In genomic region chr5:172841258-172841657, GRCh38 we compare ENCODE assay signal across 15 cellular contexts. TPM values are rescaled to one million over a fixed set of nuclear protein-coding genes. Genes with fewer than 3 reads are reported as not detected.
DNase-seq lines count a peak whose midpoint lies in the region; ATAC-seq and TF ChIP-seq lines count a peak whose summit lies in the region.
"Had no signal": no experiment of that assay in that cellular context is flagged by ENCODE, and none has a peak within 500 bp of the region (broad histone marks: within the 10 kb centered on the region; RNA-seq: fewer than 3 reads in every experiment).

No MANE protein-coding gene starts in this region.

- TF ChIP-seq POLR2A in upper lobe of left lung (IDR thresholded peaks at IDR 0.05), result no peak

- in situ Hi-C loops in KBM-7 (cut with MboI; ENCODE audit: low pct_unique_long_range_greater_than_20kb, low sequenced_read_pairs), result no loop called here

- POLR2A ChIA-PET in RWPE1 (lab: Yijun Ruan, JAX; ENCODE audit: low non-redundant PET), result no interaction called here

- peaks cover 40 to 53% (median 45%) of the 10 kb centered on the region in 4 donors for H3K4me1 ChIP-seq in upper lobe of left lung

- DNase-seq in NCI-H82 (lab: John Stamatoyannopoulos, UW) (peak; percentile 17), NCI-H82 treated with DMSO at 0.1 percent for 48 hours (lab: John Stamatoyannopoulos, UW; ENCODE audit: unreplicated experiment) (no peak), RWPE1 (ENCODE audit: low spot score) (no peak), memory B cell (ENCODE audit: low spot score in 2 of 2) (no peak), upper lobe of left lung (no peak), KBM-7 (no peak)
- no peak for DNase-seq in activated CD4-positive, alpha-beta T cell treated with anti-CD3 and anti-CD28 coated beads for 48 hours
- DNase-seq in stimulated activated naive B cell treated with anti-CD40 and anti-IgM and Interleukin-4, amounts not matched to agents 10 μg/mL and 1 μg/mL and 100 μg/mL, for 72 hours, result no peak
- DNase-seq: DND-41, hypothalamus, lower lobe of right lung, NCI-H1694 treated with DMSO at 0.1 percent for 48 hours, occipital lobe, tibial artery had no signal

- H3K27ac ChIP-seq in RWPE1 (peak overlapping the region; percentile 53), upper lobe of left lung (peak overlapping the region in 3 of 4 donors; percentile 25 to 40 (median 32))

- H3K4me3 Mint-ChIP-seq in memory B cell, result no peak overlapping the region
- H3K4me3 Mint-ChIP-seq in stimulated activated naive B cell treated with anti-CD40 and anti-IgM and Interleukin-4, amounts not matched to agents 10 μg/mL and 1 μg/mL and 100 μg/mL, for 72 hours, result no peak overlapping the region

- 63 to 72% methylated on average over 6 of the region's 6 CpGs for WGBS in upper lobe of left lung, 2 donors

- no peaks in the 10 kb centered on the region for H3K9me3 ChIP-seq in upper lobe of left lung
- H3K9me3 ChIP-seq: lower lobe of right lung, tibial artery had no signal

- TF ChIP-seq EP300 in upper lobe of left lung (IDR thresholded peaks at IDR 0.05), result no peak

- H3K27me3 ChIP-seq in upper lobe of left lung, result no peaks in the 10 kb centered on the region
- H3K27me3 ChIP-seq: tibial artery had no signal

- H3K27ac Mint-ChIP-seq in memory B cell, result peak overlapping the region; percentile 30
- H3K27ac Mint-ChIP-seq in stimulated activated naive B cell treated with anti-CD40 and anti-IgM and Interleukin-4, amounts not matched to agents 10 μg/mL and 1 μg/mL and 100 μg/mL, for 72 hours, result no peak overlapping the region
- H3K27ac Mint-ChIP-seq: activated naive CD4-positive, alpha-beta T cell treated with anti-CD3 and anti-CD28 coated beads, Interleukin-2, amount 50 U/mL, for 72 hours had no signal

- peaks cover 0 to 14% (median 0%) of the 10 kb centered on the region in 4 donors for H3K36me3 ChIP-seq in upper lobe of left lung

- no peak overlapping the region for H3K4me3 ChIP-seq in upper lobe of left lung
- H3K4me3 ChIP-seq: lower lobe of right lung, tibial artery had no signal

- H3K27me3 Mint-ChIP-seq in memory B cell, result no peaks in the 10 kb centered on the region
- H3K27me3 Mint-ChIP-seq in stimulated activated naive B cell treated with anti-CD40 and anti-IgM and Interleukin-4, amounts not matched to agents 10 μg/mL and 1 μg/mL and 100 μg/mL, for 72 hours, result no peaks in the 10 kb centered on the region

- CTCF ChIA-PET in RWPE1 (lab: Yijun Ruan, JAX), result interaction anchor here (0.6 to 1.2 kb wide), 2 partner anchors 70 to 171 kb away, joined by 3 read pairs; partner anchors contain the start of gene DUSP1

- H3K9me3 Mint-ChIP-seq in memory B cell, result no peaks in the 10 kb centered on the region
- H3K9me3 Mint-ChIP-seq in stimulated activated naive B cell treated with anti-CD40 and anti-IgM and Interleukin-4, amounts not matched to agents 10 μg/mL and 1 μg/mL and 100 μg/mL, for 72 hours, result no peaks in the 10 kb centered on the region
- H3K9me3 Mint-ChIP-seq: activated naive CD4-positive, alpha-beta T cell treated with anti-CD3 and anti-CD28 coated beads, Interleukin-2, amount 50 U/mL, for 72 hours had no signal

- ATAC-seq in memory B cell (ENCODE audit: low read depth) (no peak), upper lobe of left lung (ENCODE audit: low FRiP score in 2 of 2) (no peak)
- no peak for ATAC-seq in stimulated activated naive B cell treated with anti-CD40 and anti-IgM and Interleukin-4, amounts not matched to agents 10 μg/mL and 1 μg/mL and 100 μg/mL, for 72 hours (replicated peaks)
- ATAC-seq: activated naive CD4-positive, alpha-beta T cell treated with anti-CD3 and anti-CD28 coated beads, Interleukin-2, amount 50 U/mL, for 72 hours; lower lobe of right lung had no signal

- H3K4me1 Mint-ChIP-seq in memory B cell, result peaks cover 43% of the 10 kb centered on the region
- peaks cover 57 to 73% of the 10 kb centered on the region in 2 donors for H3K4me1 Mint-ChIP-seq in stimulated activated naive B cell treated with anti-CD40 and anti-IgM and Interleukin-4, amounts not matched to agents 10 μg/mL and 1 μg/mL and 100 μg/mL, for 72 hours

- TF ChIP-seq CTCF in RWPE1 (conservative IDR thresholded peaks at IDR 0.05; ENCODE audit: low read depth) (no peak), upper lobe of left lung (IDR thresholded peaks at IDR 0.05) (no peak)

- peaks cover 12% of the 10 kb centered on the region for H3K36me3 Mint-ChIP-seq in memory B cell
- H3K36me3 Mint-ChIP-seq in stimulated activated naive B cell treated with anti-CD40 and anti-IgM and Interleukin-4, amounts not matched to agents 10 μg/mL and 1 μg/mL and 100 μg/mL, for 72 hours, result peaks cover 15 to 52% of the 10 kb centered on the region in 2 donors

RNA-seq across cellular contexts. Expression of gene ERGIC1, which starts 7.2 kb away (rescaled TPM):
- 100 to 1,000 TPM; 158 to 225 (median 173) TPM for total RNA-seq in upper lobe of left lung
